8 cellular contexts compared by ENCODE assay signal in the genomic region with DNA sequence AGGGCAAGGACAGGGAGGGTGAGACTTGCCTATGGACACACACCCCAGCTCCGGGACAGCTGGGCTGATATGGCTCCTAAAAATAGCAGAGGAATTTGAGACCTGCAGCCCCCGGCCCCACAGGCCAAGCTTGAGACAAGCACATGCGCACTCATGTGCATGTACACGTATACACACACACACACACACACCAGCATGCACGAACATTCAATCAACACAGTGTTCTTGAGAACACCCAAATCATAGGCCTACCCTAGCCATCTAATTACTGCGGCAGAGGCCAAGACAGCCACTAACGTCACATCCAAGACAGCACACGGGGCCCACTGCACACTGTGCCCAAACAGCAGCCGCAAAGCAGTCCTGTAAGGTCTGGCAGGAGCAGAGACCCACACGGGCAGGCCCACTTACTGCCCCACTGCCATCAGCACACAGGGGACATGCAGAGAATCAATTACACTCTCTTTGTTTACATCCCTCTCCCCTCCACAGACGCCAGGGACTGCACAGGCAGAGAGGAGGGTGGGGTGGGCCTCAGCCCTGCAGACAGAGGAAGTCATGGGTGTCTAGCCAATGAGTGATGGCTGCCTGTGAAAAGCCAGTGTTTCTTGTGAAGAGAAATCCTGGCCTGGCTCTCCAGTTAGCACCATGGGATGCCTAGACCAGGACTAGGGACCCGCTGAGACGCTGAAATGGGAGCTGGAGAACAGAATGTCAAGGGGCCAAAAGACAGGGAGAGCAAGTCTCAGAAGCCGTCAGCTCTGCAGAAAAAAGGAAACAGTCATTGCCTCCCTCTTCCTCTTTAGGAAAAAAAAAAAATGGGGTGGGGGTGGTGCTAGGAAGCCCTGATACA. TPM values are rescaled to one million over a fixed set of nuclear protein-coding genes. Genes with fewer than 3 reads are reported as not detected.
A peak's percentile ranks its signal among the peaks of the same experiment; 100 is the strongest.
DNase-seq lines count a peak whose midpoint lies in the region; ATAC-seq and TF ChIP-seq lines count a peak whose summit lies in the region.

No MANE protein-coding gene starts in this region.

- no peaks in the 10 kb centered on the region for H3K9me3 Mint-ChIP-seq in activated CD4-positive, alpha-beta memory T cell treated with anti-CD3 and anti-CD28 coated beads for 36 hours

- DNase-seq in MM.1S (no peak), fibroblast of lung (ENCODE audit: low read depth in 2 of 2) (peak in 1 of 2 donors; percentile 49), psoas muscle (no peak), mesenteric fat pad (ENCODE audit: low spot score) (no peak)
- DNase-seq in activated CD4-positive, alpha-beta memory T cell treated with anti-CD3 and anti-CD28 coated beads for 36 hours = peak; percentile 65

- H3K27me3 Mint-ChIP-seq in activated CD4-positive, alpha-beta memory T cell treated with anti-CD3 and anti-CD28 coated beads for 36 hours = no peaks in the 10 kb centered on the region

- no peaks in the 10 kb centered on the region for H3K27me3 ChIP-seq in DOHH2 (ENCODE audit: control insufficient read depth, low read length)
- no peaks in the 10 kb centered on the region for H3K27me3 ChIP-seq in MM.1S (replicated peaks; ENCODE audit: insufficient read depth, low read length)
- H3K27me3 ChIP-seq in fibroblast of lung (ENCODE audit: control insufficient read depth, insufficient read depth, low read length) = no peaks in the 10 kb centered on the region
- no peaks in the 10 kb centered on the region for H3K27me3 ChIP-seq in psoas muscle (ENCODE audit: insufficient read depth in 3 of 3, low read length in 2 of 3)

- peaks cover 67% of the 10 kb centered on the region for H3K4me1 ChIP-seq in DOHH2 (ENCODE audit: control insufficient read depth, low read length)
- peaks cover 33% of the 10 kb centered on the region for H3K4me1 ChIP-seq in MM.1S (ENCODE audit: low read length)
- H3K4me1 ChIP-seq in fibroblast of lung (ENCODE audit: control insufficient read depth, extremely low read depth, insufficient read depth, low read length) = peaks cover 34% of the 10 kb centered on the region
- H3K4me1 ChIP-seq in psoas muscle = peaks cover 68% of the 10 kb centered on the region

- H3K9me3 ChIP-seq in DOHH2 (ENCODE audit: control insufficient read depth, insufficient read depth, low read length) (no peaks in the 10 kb centered on the region), MM.1S (replicated peaks; ENCODE audit: insufficient read depth, low read length) (no peaks in the 10 kb centered on the region), fibroblast of lung (ENCODE audit: control insufficient read depth, insufficient read depth, low read depth, low read length) (no peaks in the 10 kb centered on the region), psoas muscle (no peaks in the 10 kb centered on the region)

- H3K36me3 Mint-ChIP-seq in activated CD4-positive, alpha-beta memory T cell treated with anti-CD3 and anti-CD28 coated beads for 36 hours = no peaks in the 10 kb centered on the region

- peak overlapping the region; percentile 93 for H3K4me3 Mint-ChIP-seq in activated CD4-positive, alpha-beta memory T cell treated with anti-CD3 and anti-CD28 coated beads for 36 hours

- H3F3A ChIP-seq in DOHH2 (ENCODE audit: control insufficient read depth, insufficient read depth) (peaks cover 13% of the 10 kb centered on the region), MM.1S (ENCODE audit: insufficient read depth, low read length) (peaks cover 31% of the 10 kb centered on the region)

- CTCF ChIA-PET in activated CD4-positive, alpha-beta memory T cell treated with anti-CD3 and anti-CD28 coated beads for 36 hours (lab: Charles Lee) = interaction anchor here (0.7 to 18.9 kb wide), 13 partner anchors 7 to 414 kb away, joined by 3 to 394 read pairs (median 5); a partner anchor contains a TSS

- peak in 3 of 4 donors; percentile 41 to 47 (median 46) for ATAC-seq in psoas muscle
- no peak for ATAC-seq in HG02759 (IDR thresholded peaks at IDR 0.05; ENCODE audit: unreplicated experiment)
- no peak for ATAC-seq in GM19324 (IDR thresholded peaks at IDR 0.05; ENCODE audit: low FRiP score, unreplicated experiment)

- intact Hi-C loops in activated CD4-positive, alpha-beta memory T cell treated with anti-CD3 and anti-CD28 coated beads for 36 hours (cut with micrococcal nuclease) = loop anchor here (2.0 to 10.0 kb wide), 3 partner anchors 154 to 424 kb away; a partner anchor contains a TSS
- intact Hi-C loops in psoas muscle (cut with DNase I) = no loop called here

- H3K4me3 ChIP-seq in DOHH2 (ENCODE audit: low read length) = peak overlapping the region; percentile 76
- peak overlapping the region; percentile 80 for H3K4me3 ChIP-seq in MM.1S (ENCODE audit: low read length)
- peak overlapping the region; percentile 3 to 57 (median 12) for H3K4me3 ChIP-seq in fibroblast of lung (replicated peaks in 1 of 4; ENCODE audit: control extremely low read depth in 1 of 4, insufficient read depth in 1 of 4, low read depth in 3 of 4, low read length in 4 of 4)
- H3K4me3 ChIP-seq in psoas muscle = peak overlapping the region; percentile 78

- POLR2A ChIA-PET in activated CD4-positive, alpha-beta memory T cell treated with anti-CD3 and anti-CD28 coated beads for 36 hours (lab: Charles Lee) = interaction anchor here (1.0 to 4.5 kb wide), 8 partner anchors 8 to 421 kb away, joined by 4 to 20 read pairs (median 8); a partner anchor contains a TSS

- no peak for TF ChIP-seq CTCF in DOHH2 (IDR thresholded peaks at IDR 0.05; ENCODE audit: low read depth, low read length, poor library complexity, severe bottlenecking)
- no peak for TF ChIP-seq CTCF in MM.1S (IDR thresholded peaks at IDR 0.05; ENCODE audit: low read length)
- no peak for TF ChIP-seq CTCF in fibroblast of lung (conservative IDR thresholded peaks at IDR 0.05 in 1 of 2, IDR thresholded peaks at IDR 0.05 in 1 of 2; ENCODE audit: low read depth in 1 of 2, low read length in 2 of 2)
- TF ChIP-seq CTCF in psoas muscle (IDR thresholded peaks at IDR 0.05) = no peak

- peaks cover 41% of the 10 kb centered on the region for H3K79me2 ChIP-seq in DOHH2 (ENCODE audit: control insufficient read depth, low read length)
- peaks cover 75% of the 10 kb centered on the region for H3K79me2 ChIP-seq in MM.1S (ENCODE audit: low read length)
- peaks cover 13% of the 10 kb centered on the region for H3K79me2 ChIP-seq in fibroblast of lung (ENCODE audit: control insufficient read depth, insufficient read depth, low read length)

- H4K20me1 ChIP-seq in DOHH2 (ENCODE audit: control insufficient read depth, insufficient read depth, low read depth, low read length) = 0 out of 2 replicates have a peak, but pooled peaks cover 5% of the 10 kb centered on the region
- H4K20me1 ChIP-seq in MM.1S (ENCODE audit: insufficient read depth, low read length) = no peaks in the 10 kb centered on the region
- no peaks in the 10 kb centered on the region for H4K20me1 ChIP-seq in fibroblast of lung (ENCODE audit: control insufficient read depth, extremely low read depth, insufficient read depth, low read length)

- H3K27ac ChIP-seq in DOHH2 (ENCODE audit: low read depth, low read length) (peak overlapping the region; percentile 72), MM.1S (ENCODE audit: low read length) (peak overlapping the region; percentile 57), fibroblast of lung (ENCODE audit: insufficient read depth, low read length) (peak overlapping the region; percentile 80), psoas muscle (peak overlapping the region; percentile 93)

- H2AFZ ChIP-seq in MM.1S (ENCODE audit: low read length) = peak overlapping the region; percentile 70
- H2AFZ ChIP-seq in fibroblast of lung (ENCODE audit: low read length) = peak overlapping the region; percentile 68

- H3K36me3 ChIP-seq in DOHH2 (ENCODE audit: control insufficient read depth, low read length) (peaks cover 20% of the 10 kb centered on the region), MM.1S (replicated peaks; ENCODE audit: insufficient read depth, low read length) (no peaks in the 10 kb centered on the region), fibroblast of lung (ENCODE audit: control insufficient read depth, insufficient read depth, low read length) (no peaks in the 10 kb centered on the region), psoas muscle (ENCODE audit: insufficient read depth in 1 of 2, low read depth in 1 of 2) (peaks cover 0 to 18% of the 10 kb centered on the region in 2 donors)

- H3K4me2 ChIP-seq in DOHH2 (ENCODE audit: low read length) = peak overlapping the region; percentile 92
- H3K4me2 ChIP-seq in MM.1S (ENCODE audit: low read depth, low read length) = peak overlapping the region; percentile 96
- peak overlapping the region; percentile 96 for H3K4me2 ChIP-seq in fibroblast of lung (ENCODE audit: extremely low read depth, insufficient read depth, low read length)

- WGBS in psoas muscle, 3 donors = 7 to 15% (median 10%) methylated on average over 14 of the region's 14 CpGs

- H3K4me1 Mint-ChIP-seq in activated CD4-positive, alpha-beta memory T cell treated with anti-CD3 and anti-CD28 coated beads for 36 hours (ENCODE audit: low read depth) = peaks cover 69% of the 10 kb centered on the region

- H3K9me2 ChIP-seq in DOHH2 (replicated peaks; ENCODE audit: control insufficient read depth, low read length) (no peaks in the 10 kb centered on the region), MM.1S (replicated peaks; ENCODE audit: insufficient read depth, low read length) (no peaks in the 10 kb centered on the region)

- peak overlapping the region; percentile 97 for H3K27ac Mint-ChIP-seq in activated CD4-positive, alpha-beta memory T cell treated with anti-CD3 and anti-CD28 coated beads for 36 hours

- H3K9ac ChIP-seq in MM.1S (ENCODE audit: low read length) = peak overlapping the region; percentile 47; the same call in 1 of the 2 replicates
- peak overlapping the region; percentile 45 for H3K9ac ChIP-seq in fibroblast of lung (ENCODE audit: insufficient read depth, low read length)

RNA-seq across cellular contexts. Expression of a gene that starts 39.3 kb away (rescaled TPM):
- total RNA-seq in activated CD4-positive, alpha-beta memory T cell treated with anti-CD3 and anti-CD28 coated beads for 36 hours = 10 to 100 TPM; 46.3 to 47.1 TPM
- total RNA-seq in fibroblast of lung (50.3 and 133 TPM in 2 replicates), psoas muscle (1,000 to 10,000 TPM in 2 of 4 donors, 100 to 1,000 TPM in 2; 770 to 1,274 (median 938) TPM), mesenteric fat pad (48.6 TPM)
- polyA plus RNA-seq in fibroblast of lung (11.7 and 17.5 TPM in 2 replicates), psoas muscle (100 to 1,000 TPM; 142 to 538 (median 318) TPM)
- 34.5 and 50.8 TPM in 2 replicates for polyA plus RNA-seq in fibroblast of lung (2012)
- 70.6 and 134 TPM in 2 replicates for polyA minus RNA-seq in fibroblast of lung (ENCODE audit: low replicate concordance)

Comparison
In these comparisons a context has a peak if more than half of its experiments do, and no peak if none do; other contexts are left out.
1. H3K4me3 ChIP-seq: peak in every context shown above with its lines; median percentile 80 in MM.1S; 78 in psoas muscle; 76 in DOHH2; 12 in fibroblast of lung.
2. ATAC-seq: peak in psoas muscle (3 of 4); none in HG02759 (single experiment) and GM19324 (single experiment).
3. Peak in every context shown above with its lines, with median percentiles within 50 percentile points of each other: H3K27ac ChIP-seq and H3K4me2 ChIP-seq.